Comparison of ENCODE assay signal across 1 cellular context in the genomic region with DNA sequence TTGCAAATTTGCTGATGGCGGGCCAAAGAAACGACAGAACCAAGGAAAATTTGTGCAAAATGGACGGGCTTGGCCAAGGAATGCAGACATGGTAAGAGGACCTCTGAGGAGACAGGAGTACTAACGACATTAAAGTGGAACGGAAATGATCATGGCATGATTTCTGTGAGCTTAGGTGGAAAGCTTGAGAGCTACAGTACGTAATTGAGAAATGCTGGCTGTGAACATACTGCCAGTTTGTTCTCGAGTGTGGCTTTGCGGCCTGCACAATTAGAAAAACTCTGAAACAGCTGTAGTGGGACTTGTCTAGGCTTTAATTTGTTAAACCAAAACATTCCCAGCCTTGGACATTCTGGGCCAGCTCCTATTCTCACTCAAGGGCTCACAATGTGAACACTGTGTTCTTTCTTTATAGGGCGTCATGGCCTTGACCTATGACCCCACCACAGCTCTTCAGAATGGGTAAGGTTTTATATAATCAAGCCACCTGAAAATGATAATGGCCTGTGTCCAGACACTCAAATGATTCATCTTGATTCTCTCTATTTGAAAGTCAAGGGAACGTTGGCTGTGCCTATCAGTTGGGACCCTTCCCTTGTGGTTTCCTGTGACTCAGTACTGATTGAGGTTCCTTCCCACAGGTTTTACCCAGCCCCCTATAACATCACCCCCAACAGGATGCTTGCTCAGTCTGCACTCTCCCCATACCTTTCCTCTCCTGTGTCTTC.
A peak's percentile ranks its signal among the peaks of the same experiment; 100 is the strongest.
TF ChIP-seq lines count a peak whose summit lies in the region.

No MANE protein-coding gene starts in this region.

TF ChIP-seq in HepG2, 621 proteins besides CTCF, POLR2A, EP300 and RAD21:
- TF ChIP-seq IKZF5 (CRISPR knock-in tag; IDR thresholded peaks at IDR 0.05) (no peak), ZNF33A (CRISPR knock-in tag; IDR thresholded peaks at IDR 0.05; ENCODE audit: borderline replicate concordance) (no peak), HOXA3 (CRISPR knock-in tag; IDR thresholded peaks at IDR 0.05) (no peak), NR2C2 (CRISPR knock-in tag; IDR thresholded peaks at IDR 0.05; ENCODE audit: borderline replicate concordance) (0 out of 2 replicates have a peak, but pooled peaks have one; percentile 16), MAFK (conservative IDR thresholded peaks at IDR 0.05 in 1 of 2, IDR thresholded peaks at IDR 0.05 in 1 of 2; ENCODE audit: low read length in 2 of 2) (peak in 1 of 2 experiments; percentile 31; a peak in 2 of 4 replicates), CEBPG (CRISPR knock-in tag; IDR thresholded peaks at IDR 0.05) (no peak), TERF1 (CRISPR knock-in tag; IDR thresholded peaks at IDR 0.05) (no peak), ZNF644 (CRISPR knock-in tag; IDR thresholded peaks at IDR 0.05; ENCODE audit: low read depth) (no peak), GFI1 (CRISPR knock-in tag; IDR thresholded peaks at IDR 0.05; ENCODE audit: borderline replicate concordance) (no peak), NR2F6 (IDR thresholded peaks at IDR 0.05) (peak; percentile 58), NR2F6 (CRISPR knock-in tag; IDR thresholded peaks at IDR 0.05) (peak; percentile 27; the same call in 1 of the 2 replicates), ZNF20 (CRISPR knock-in tag; IDR thresholded peaks at IDR 0.05) (no peak), ZNF205 (CRISPR knock-in tag; IDR thresholded peaks at IDR 0.05) (no peak), SRSF9 (IDR thresholded peaks at IDR 0.05; ENCODE audit: borderline replicate concordance, insufficient read depth, low read depth, low read length, poor library complexity, severe bottlenecking) (no peak), ZBTB46 (CRISPR knock-in tag; IDR thresholded peaks at IDR 0.05; ENCODE audit: borderline replicate concordance) (no peak), ZNF782 (CRISPR knock-in tag; IDR thresholded peaks at IDR 0.05; ENCODE audit: borderline replicate concordance) (no peak), ZNF883 (CRISPR knock-in tag; IDR thresholded peaks at IDR 0.05; ENCODE audit: not compliant biosample characterization) (no peak), FOSL1 (CRISPR knock-in tag; IDR thresholded peaks at IDR 0.05; ENCODE audit: borderline replicate concordance) (no peak), ZMAT5 (CRISPR knock-in tag; IDR thresholded peaks at IDR 0.05; ENCODE audit: borderline replicate concordance, low read depth) (no peak), ZNF414 (CRISPR knock-in tag; IDR thresholded peaks at IDR 0.05) (no peak), ZFP37 (CRISPR knock-in tag; IDR thresholded peaks at IDR 0.05; ENCODE audit: borderline replicate concordance) (no peak), CHCHD3 (CRISPR knock-in tag; IDR thresholded peaks at IDR 0.05) (no peak), CBX2 (IDR thresholded peaks at IDR 0.05; ENCODE audit: low read depth, low read length) (no peak), CBX2 (CRISPR knock-in tag; IDR thresholded peaks at IDR 0.05; ENCODE audit: low read depth) (no peak), PTBP1 (IDR thresholded peaks at IDR 0.05; ENCODE audit: low read depth, low read length, poor library complexity, severe bottlenecking) (no peak)
